Comparison of ENCODE assay signal across 8 cellular contexts in the genomic region with DNA sequence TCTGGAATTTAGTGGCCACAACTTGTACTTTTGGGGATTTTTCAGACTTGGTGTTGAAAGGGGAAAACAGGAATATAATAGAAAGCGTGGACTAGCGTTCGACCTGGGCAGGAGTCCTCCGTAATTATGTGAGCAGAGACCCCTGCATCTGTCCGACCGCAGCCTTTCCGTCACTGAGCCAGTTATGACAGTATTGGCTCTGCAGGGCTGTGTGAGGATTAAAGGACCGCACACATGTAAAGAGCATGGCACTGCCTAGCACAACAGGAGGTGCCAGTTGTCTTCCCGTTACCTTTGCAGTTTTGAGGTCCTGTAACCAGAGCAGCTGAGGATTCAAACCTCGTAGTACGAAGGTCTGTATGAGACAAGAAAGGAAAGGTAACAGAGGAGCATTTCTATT. TPM values are rescaled to one million over a fixed set of nuclear protein-coding genes. Genes with fewer than 3 reads are reported as not detected.
A peak's percentile ranks its signal among the peaks of the same experiment; 100 is the strongest.
DNase-seq lines count a peak whose midpoint lies in the region; ATAC-seq and TF ChIP-seq lines count a peak whose summit lies in the region.

No MANE protein-coding gene starts in this region.

- H3K9me3 Mint-ChIP-seq in CD8-positive, alpha-beta memory T cell, result no peaks in the 10 kb centered on the region

- peaks cover 16% of the 10 kb centered on the region for H3K4me1 ChIP-seq in CD8-positive, alpha-beta memory T cell (ENCODE audit: insufficient read depth, low read length)
- H3K4me1 ChIP-seq in OCI-LY1 (ENCODE audit: insufficient read depth, low read length, severe bottlenecking) (peaks cover 15% of the 10 kb centered on the region), duodenal mucosa (ENCODE audit: control insufficient read depth in 1 of 2, insufficient read depth in 2 of 2, low read length in 2 of 2) (peaks cover 27 to 35% of the 10 kb centered on the region in 2 donors), neuron (ENCODE audit: insufficient read depth, low read length) (peaks cover 11% of the 10 kb centered on the region)

- no peaks in the 10 kb centered on the region for H4K20me1 ChIP-seq in OCI-LY1 (ENCODE audit: insufficient read depth, low read length)

- H3K9me2 ChIP-seq in OCI-LY1 (ENCODE audit: low read depth, low read length), result no peaks in the 10 kb centered on the region

- peak overlapping the region; percentile 64 for H3K4me3 ChIP-seq in CD8-positive, alpha-beta memory T cell (ENCODE audit: low read length)
- H3K4me3 ChIP-seq in OCI-LY1 (ENCODE audit: low read depth, low read length, poor library complexity, severe bottlenecking) (peak overlapping the region; percentile 68), duodenal mucosa (ENCODE audit: low read depth in 1 of 2, low read length in 2 of 2) (peak overlapping the region; percentile 77 to 86), neuron (ENCODE audit: low read length) (peak overlapping the region; percentile 76)

- peaks cover 2% of the 10 kb centered on the region for H3K36me3 ChIP-seq in CD8-positive, alpha-beta memory T cell (ENCODE audit: insufficient read depth, low read length)
- H3K36me3 ChIP-seq in OCI-LY1 (ENCODE audit: insufficient read depth, low read length), result peaks cover 12% of the 10 kb centered on the region
- H3K36me3 ChIP-seq in duodenal mucosa (ENCODE audit: control insufficient read depth in 1 of 2, insufficient read depth in 2 of 2, low read length in 2 of 2), result peaks cover 3 to 15% of the 10 kb centered on the region in 2 donors
- H3K36me3 ChIP-seq in neuron (ENCODE audit: insufficient read depth, low read length), result peaks cover 8% of the 10 kb centered on the region

- ATAC-seq in GM18519 (IDR thresholded peaks at IDR 0.05; ENCODE audit: low FRiP score, unreplicated experiment) (no peak), HG03097 (IDR thresholded peaks at IDR 0.05; ENCODE audit: low FRiP score, unreplicated experiment) (no peak)

- H3K36me3 Mint-ChIP-seq in CD8-positive, alpha-beta memory T cell, result peaks cover 0 to 37% (median 7%) of the 10 kb centered on the region in 3 donors

- H3K9me3 ChIP-seq in CD8-positive, alpha-beta memory T cell (ENCODE audit: low read length), result no peaks in the 10 kb centered on the region
- no peaks in the 10 kb centered on the region for H3K9me3 ChIP-seq in OCI-LY1 (ENCODE audit: low read length)
- no peaks in the 10 kb centered on the region for H3K9me3 ChIP-seq in duodenal mucosa (ENCODE audit: control insufficient read depth in 1 of 2, low read length in 2 of 2)
- peaks cover 2% of the 10 kb centered on the region for H3K9me3 ChIP-seq in neuron (ENCODE audit: low read length)

- H3K27ac ChIP-seq in CD8-positive, alpha-beta memory T cell (ENCODE audit: low read depth, low read length), result peak overlapping the region; percentile 52
- H3K27ac ChIP-seq in OCI-LY1 (ENCODE audit: low read depth, low read length, poor library complexity, severe bottlenecking) (no peak overlapping the region), duodenal mucosa (ENCODE audit: low read depth, low read length) (no peak overlapping the region)

- H3K27ac Mint-ChIP-seq in CD8-positive, alpha-beta memory T cell, result peak overlapping the region in 7 of 8 donors; percentile 33 to 98 (median 91)

- peaks cover 27 to 42% (median 36%) of the 10 kb centered on the region in 3 donors for H3K4me1 Mint-ChIP-seq in CD8-positive, alpha-beta memory T cell

- H3K79me2 ChIP-seq in OCI-LY1 (ENCODE audit: insufficient read depth, low read length), result no peaks in the 10 kb centered on the region

- CTCF ChIA-PET in CD8-positive, alpha-beta memory T cell (lab: Charles Lee), result no interaction called here

- H3K9ac ChIP-seq in OCI-LY1 (ENCODE audit: low read length) (peak overlapping the region; percentile 79), duodenal mucosa (ENCODE audit: low read depth in 1 of 2, low read length in 2 of 2) (peak overlapping the region in 1 of 2 donors; percentile 89)

- H3K4me3 Mint-ChIP-seq in CD8-positive, alpha-beta memory T cell, result peak overlapping the region; percentile 86 to 99 (median 91)

- POLR2A ChIA-PET in CD8-positive, alpha-beta memory T cell (lab: Charles Lee), result interaction anchor here (1.2 kb wide), 1 partner anchor 9 kb away, joined by 4 read pairs; a partner anchor contains a TSS

- no peak for DNase-seq in CD8-positive, alpha-beta memory T cell
- no peak for DNase-seq in medulla oblongata (ENCODE audit: extremely low spot score)
- no peak for DNase-seq in cerebellum (ENCODE audit: low spot score)

- TF ChIP-seq CTCF in OCI-LY1 (IDR thresholded peaks at IDR 0.05; ENCODE audit: low read length), result no peak

- no peak overlapping the region for H2AFZ ChIP-seq in OCI-LY1 (ENCODE audit: low read length)
- H2AFZ ChIP-seq in neuron (ENCODE audit: low read depth, low read length), result no peak overlapping the region

- H3F3A ChIP-seq in OCI-LY1 (ENCODE audit: insufficient read depth, low read length), result no peaks in the 10 kb centered on the region

- peaks cover 0 to 2% of the 10 kb centered on the region in 2 donors for H3K27me3 Mint-ChIP-seq in CD8-positive, alpha-beta memory T cell

- H3K27me3 ChIP-seq in CD8-positive, alpha-beta memory T cell (ENCODE audit: insufficient read depth, low read length, poor library complexity, severe bottlenecking), result no peaks in the 10 kb centered on the region
- H3K27me3 ChIP-seq in OCI-LY1 (ENCODE audit: insufficient read depth, low read length) (no peaks in the 10 kb centered on the region), duodenal mucosa (ENCODE audit: control insufficient read depth in 1 of 2, insufficient read depth in 2 of 2, low read length in 2 of 2) (no peaks in the 10 kb centered on the region), neuron (ENCODE audit: insufficient read depth, low read length) (no peaks in the 10 kb centered on the region)

- H3K4me2 ChIP-seq in OCI-LY1 (ENCODE audit: low read length), result peak overlapping the region; percentile 96

RNA-seq across cellular contexts. Expression of a gene that starts 1.2 kb away (rescaled TPM):
- total RNA-seq in CD8-positive, alpha-beta memory T cell, result 10 to 100 TPM; 20.2 to 24.4 TPM
- 17.7 TPM for polyA plus RNA-seq in CD8-positive, alpha-beta memory T cell
- total RNA-seq in cerebellum, result 16.2 TPM

RNA-seq across cellular contexts. Expression of a gene that starts 9.1 kb away (rescaled TPM):
- total RNA-seq in CD8-positive, alpha-beta memory T cell, result 100 to 1,000 TPM; 138 to 142 TPM
- polyA plus RNA-seq in CD8-positive, alpha-beta memory T cell, result 140 TPM
- 20.1 TPM for total RNA-seq in cerebellum

RNA-seq across cellular contexts. Expression of a gene that starts 46.8 kb away (rescaled TPM):
- total RNA-seq in CD8-positive, alpha-beta memory T cell, result 10 to 100 TPM; 72.9 to 76.6 TPM
- polyA plus RNA-seq in CD8-positive, alpha-beta memory T cell, result 8.5 TPM
- 35.9 TPM for total RNA-seq in cerebellum
